ENCODE assay signal across 13 cellular contexts in genomic region chr2:142128105-142128504, GRCh38. TPM values are rescaled to one million over a fixed set of nuclear protein-coding genes. Genes with fewer than 3 reads are reported as not detected.
A peak's percentile ranks its signal among the peaks of the same experiment; 100 is the strongest.
DNase-seq lines count a peak whose midpoint lies in the region; ATAC-seq and TF ChIP-seq lines count a peak whose summit lies in the region.
"Had no signal": no experiment of that assay in that cellular context is flagged by ENCODE, and none has a peak within 500 bp of the region (broad histone marks: within the 10 kb centered on the region; RNA-seq: fewer than 3 reads in every experiment).

No MANE protein-coding gene starts in this region.

- TF ChIP-seq CTCF in HEK293 (tag by site-specific recombination; IDR thresholded peaks at IDR 0.05), result no peak
- no peak for TF ChIP-seq CTCF in brain (conservative IDR thresholded peaks at IDR 0.05)
- TF ChIP-seq CTCF in nephron (IDR thresholded peaks at IDR 0.05; ENCODE audit: unreplicated experiment in 3 of 3), result no peak
- no peak for TF ChIP-seq CTCF in type B pancreatic cell (conservative IDR thresholded peaks at IDR 0.05)
- no peak for TF ChIP-seq CTCF in CD4-positive, alpha-beta T cell (IDR thresholded peaks at IDR 0.05)

- ATAC-seq in GM21717 (IDR thresholded peaks at IDR 0.05; ENCODE audit: unreplicated experiment), result no peak
- no peak for ATAC-seq in CD4-positive, alpha-beta T cell (ENCODE audit: poor library complexity)

- POLR2A ChIA-PET in HEK293 (lab: Yijun Ruan, JAX), result no interaction called here
- POLR2A ChIA-PET in CD4-positive, alpha-beta T cell (lab: Charles Lee), result no interaction called here

- H3K27ac ChIP-seq in HEK293 (ENCODE audit: extremely low read depth, low read depth, low read length), result no peak overlapping the region
- no peak overlapping the region for H3K27ac ChIP-seq in CD4-positive, alpha-beta T cell (ENCODE audit: low read depth, low read length)

- H3K9me3 Mint-ChIP-seq in brain, result peaks cover 0 to 3% (median 0%) of the 10 kb centered on the region in 5 experiments
- no peaks in the 10 kb centered on the region for H3K9me3 Mint-ChIP-seq in nephron
- H3K9me3 Mint-ChIP-seq in type B pancreatic cell, result no peaks in the 10 kb centered on the region
- H3K9me3 Mint-ChIP-seq in CD4-positive, alpha-beta T cell, result peaks cover 3% of the 10 kb centered on the region

- H3K4me3 Mint-ChIP-seq in brain (peak overlapping the region; percentile 92 to 99 (median 94)), nephron (peak overlapping the region; percentile 41 to 91 (median 54)), type B pancreatic cell (peak overlapping the region; percentile 97)
- no peak overlapping the region for H3K4me3 Mint-ChIP-seq in CD4-positive, alpha-beta T cell
- H3K4me3 Mint-ChIP-seq: CD8-positive, alpha-beta memory T cell had no signal

- H3K36me3 ChIP-seq in HEK293 (ENCODE audit: control insufficient read depth in 2 of 2, insufficient read depth in 1 of 2, low read length in 2 of 2), result no peaks in the 10 kb centered on the region

- H3K27ac Mint-ChIP-seq in brain (peak overlapping the region in 1 of 5 experiments; percentile 93), nephron (no peak overlapping the region), type B pancreatic cell (no peak overlapping the region)
- H3K27ac Mint-ChIP-seq in CD4-positive, alpha-beta T cell, result no peak overlapping the region
- H3K27ac Mint-ChIP-seq: CD14-positive monocyte; CD8-positive, alpha-beta memory T cell had no signal

- peaks cover 2% of the 10 kb centered on the region for H3K4me1 ChIP-seq in HEK293 (ENCODE audit: control insufficient read depth, insufficient read depth, low read length)
- H3K4me1 ChIP-seq: Caco-2 had no signal

- peaks cover 15% of the 10 kb centered on the region for H3K27me3 ChIP-seq in CD4-positive, alpha-beta T cell (ENCODE audit: control insufficient read depth, insufficient read depth, low read length)

- no peak for DNase-seq in type B pancreatic cell (ENCODE audit: extremely low spot score, unreplicated experiment)
- DNase-seq in CD4-positive, alpha-beta T cell, result no peak
- no peak for DNase-seq in AG08396 (ENCODE audit: low spot score)
- DNase-seq: Caco-2; CD8-positive, alpha-beta memory T cell; DND-41; GF-D8; HCEC 1CT had no signal

- CTCF ChIA-PET in HEK293 (lab: Yijun Ruan, JAX), result no interaction called here
- CTCF ChIA-PET in CD4-positive, alpha-beta T cell (lab: Charles Lee), result no interaction called here

- H3K4me3 ChIP-seq in HEK293 (ENCODE audit: low read depth, low read length), result no peak overlapping the region

- H3K4me1 Mint-ChIP-seq in brain (peaks cover 27% of the 10 kb centered on the region), nephron (peaks cover 13% of the 10 kb centered on the region), type B pancreatic cell (ENCODE audit: unreplicated experiment) (peaks cover 7% of the 10 kb centered on the region)
- H3K4me1 Mint-ChIP-seq in CD4-positive, alpha-beta T cell (ENCODE audit: low read depth), result no peaks in the 10 kb centered on the region
- H3K4me1 Mint-ChIP-seq: CD8-positive, alpha-beta memory T cell had no signal

- H3K36me3 Mint-ChIP-seq in brain (no peaks in the 10 kb centered on the region), nephron (ENCODE audit: low read depth) (no peaks in the 10 kb centered on the region), type B pancreatic cell (no peaks in the 10 kb centered on the region)
- no peaks in the 10 kb centered on the region for H3K36me3 Mint-ChIP-seq in CD4-positive, alpha-beta T cell (ENCODE audit: low read depth)
- H3K36me3 Mint-ChIP-seq: CD8-positive, alpha-beta memory T cell had no signal

- H3K27me3 Mint-ChIP-seq in brain (peaks cover 42% of the 10 kb centered on the region), nephron (ENCODE audit: low read depth) (peaks cover 63% of the 10 kb centered on the region), type B pancreatic cell (peaks cover 65% of the 10 kb centered on the region)
- peaks cover 39% of the 10 kb centered on the region for H3K27me3 Mint-ChIP-seq in CD4-positive, alpha-beta T cell

- intact Hi-C loops in CD4-positive, alpha-beta T cell (cut with DNase I, micrococcal nuclease), result no loop called here

- no peaks in the 10 kb centered on the region for H3K9me3 ChIP-seq in HEK293 (ENCODE audit: control insufficient read depth, insufficient read depth, low read depth, low read length)
- H3K9me3 ChIP-seq in CD4-positive, alpha-beta T cell (ENCODE audit: control insufficient read depth, low read length), result no peaks in the 10 kb centered on the region
- H3K9me3 ChIP-seq: Caco-2 had no signal

TF ChIP-seq in HEK293, 187 proteins besides CTCF, POLR2A, EP300 and RAD21:
- peak; percentile 17; the same call in 1 of the 2 replicates for TF ChIP-seq ZNF335 (tag by site-specific recombination; conservative IDR thresholded peaks at IDR 0.05)
- TF ChIP-seq PRDM6 (tag by site-specific recombination; IDR thresholded peaks at IDR 0.05), result 0 out of 2 replicates have a peak, but pooled peaks have one; percentile 26
- no peak for TF ChIP-seq ZNF580 (tag by site-specific recombination; IDR thresholded peaks at IDR 0.05)
TF ChIP-seq in HEK293: peak in this region for 2.

RNA-seq across cellular contexts. Expression of gene LRP1B, which starts 2.7 kb away (rescaled TPM):
- 0.98 TPM for polyA plus RNA-seq in brain (ENCODE audit: insufficient read depth, low read depth, low replicate concordance)
- 2.5 and 16.0 TPM in 2 replicates for total RNA-seq in type B pancreatic cell (ENCODE audit: low replicate concordance)
- not detected for total RNA-seq in CD4-positive, alpha-beta T cell
- total RNA-seq: Caco-2; CD8-positive, alpha-beta memory T cell had no signal
- polyA plus RNA-seq: CD14-positive monocyte; CD8-positive, alpha-beta memory T cell had no signal
